ENCODE assay signal across 35 cellular contexts in genomic region chr6:54222217-54222616, GRCh38.
"Had no signal": no experiment of that assay in that cellular context is flagged by ENCODE, and none has a peak within 500 bp of the region (broad histone marks: within the 10 kb centered on the region; RNA-seq: fewer than 3 reads in every experiment).

No MANE protein-coding gene starts in this region.

- H3K27ac ChIP-seq: KMS-11 had no signal

- DNase-seq: Karpas-422, Kasumi-1, KG1, MG63, MM.1S, MV-4-11, NCI-H1048, NCI-H1092, NCI-H1092 treated with DMSO at 0.1 percent for 48 hours, NCI-H1105, NCI-H1105 treated with DMSO at 0.1 percent for 48 hours, NCI-H1417, NCI-H1417 treated with DMSO at 0.1 percent for 48 hours, NCI-H1436, NCI-H1436 treated with DMSO at 0.1 percent for 48 hours, NCI-H146, NCI-H1694, NCI-H1694 treated with DMSO at 0.1 percent for 48 hours, NCI-H187, NCI-H187 treated with DMSO at 0.1 percent for 48 hours, NCI-H1930, NCI-H2029, NCI-H2029 treated with DMSO at 0.1 percent for 48 hours, NCI-H2081, NCI-H2081 treated with DMSO at 0.1 percent for 48 hours, NCI-H2107, NCI-H2171, NCI-H2171 treated with DMSO at 0.1 percent for 48 hours, NCI-H2227 treated with DMSO at 0.1 percent for 48 hours, NCI-H226, NCI-H345, NCI-H446, NCI-H446 treated with DMSO at 0.1 percent for 48 hours, NCI-H510A had no signal

- H3K4me3 ChIP-seq: MG63 had no signal

- H3K36me3 ChIP-seq: MG63 had no signal

- H3K4me2 ChIP-seq: KMS-11 had no signal

- H3K9me3 ChIP-seq: MG63 had no signal

- H3K27me3 ChIP-seq: MG63 had no signal

- H3K9ac ChIP-seq: KMS-11 had no signal
